15 cellular contexts compared by ENCODE assay signal in the genomic region with DNA sequence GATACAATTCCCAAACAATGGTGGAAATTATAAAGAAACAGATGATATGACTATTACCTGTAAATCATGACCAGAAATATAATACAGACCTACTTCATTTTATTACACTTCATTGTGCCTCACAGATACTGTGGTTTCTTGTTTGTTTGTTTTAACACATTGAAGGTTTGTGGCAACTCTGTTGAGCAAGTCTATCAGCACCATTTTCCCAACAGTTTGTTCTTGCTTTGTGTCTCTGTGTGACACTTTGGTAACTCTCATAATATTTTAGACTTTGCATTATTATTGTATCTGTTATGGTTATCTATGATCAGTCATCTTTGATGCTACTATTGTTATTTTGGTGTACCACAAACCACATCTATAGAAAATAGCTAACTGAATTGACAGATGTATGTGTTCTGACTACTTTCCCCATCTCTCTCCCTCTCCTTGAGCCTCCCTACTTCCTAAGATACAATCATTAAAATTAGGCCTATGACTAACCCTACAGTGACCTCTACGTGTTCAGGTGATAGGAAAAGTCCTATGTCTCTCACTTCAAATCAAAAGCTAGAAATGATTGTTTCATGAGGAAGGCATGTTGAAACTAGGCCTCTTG. TPM values are rescaled to one million over a fixed set of nuclear protein-coding genes. Genes with fewer than 3 reads are reported as not detected.
A peak's percentile ranks its signal among the peaks of the same experiment; 100 is the strongest.
DNase-seq lines count a peak whose midpoint lies in the region; ATAC-seq, FAIRE-seq and TF ChIP-seq lines count a peak whose summit lies in the region.
"Had no signal": no experiment of that assay in that cellular context is flagged by ENCODE, and none has a peak within 500 bp of the region (broad histone marks: within the 10 kb centered on the region; RNA-seq: fewer than 3 reads in every experiment).

No MANE protein-coding gene starts in this region.

- TF ChIP-seq CTCF in H9 (conservative IDR thresholded peaks at IDR 0.05), result no peak
- no peak for TF ChIP-seq CTCF in pancreas (IDR thresholded peaks at IDR 0.05)

- H4K20me1 ChIP-seq in BLaER1 (no peaks in the 10 kb centered on the region), H9 (ENCODE audit: control insufficient read depth, insufficient read depth, insufficient read length) (no peaks in the 10 kb centered on the region)

- no peak overlapping the region for H2BK12ac ChIP-seq in H9 (ENCODE audit: insufficient read length, low read depth, low read length)

- no peak overlapping the region for H2BK120ac ChIP-seq in H9 (ENCODE audit: low read depth, low read length, poor library complexity, severe bottlenecking)

- H2AFZ ChIP-seq in H9 (ENCODE audit: low read length), result no peak overlapping the region

- no peak overlapping the region for H4K5ac ChIP-seq in H9 (ENCODE audit: insufficient read length, low read depth, low read length)

- H3K36me3 Mint-ChIP-seq in T-helper 17 cell (ENCODE audit: low read depth) (no peaks in the 10 kb centered on the region), H9 (ENCODE audit: insufficient read depth in 1 of 3, low read depth in 3 of 3) (no peaks in the 10 kb centered on the region; a peak in 1 of 7 replicates)

- no peak overlapping the region for H3K4me3 Mint-ChIP-seq in T-helper 17 cell
- H3K4me3 Mint-ChIP-seq in H9, result no peak overlapping the region

- H2BK20ac ChIP-seq in H9 (ENCODE audit: low read depth, low read length, poor library complexity, severe bottlenecking), result no peak overlapping the region

- H3K4me2 ChIP-seq in BLaER1 (peak overlapping the region; percentile 13; the same call in 1 of the 2 replicates), H9 (ENCODE audit: insufficient read depth, insufficient read length, low read length) (no peak overlapping the region)

- H3K4me1 Mint-ChIP-seq in T-helper 17 cell, result peaks cover 16% of the 10 kb centered on the region
- H3K4me1 Mint-ChIP-seq in H9, result peaks cover 0 to 2% of the 10 kb centered on the region in 2 experiments; a peak in 2 of 4 replicates

- H3K14ac ChIP-seq in H9 (ENCODE audit: insufficient read depth, low read length), result no peak overlapping the region

- no peaks in the 10 kb centered on the region for H3K79me2 ChIP-seq in H9 (ENCODE audit: insufficient read depth, low read length)

- H3K9me3 Mint-ChIP-seq in H9, result no peaks in the 10 kb centered on the region

- intact Hi-C loops in pancreas (cut with DNase I), result no loop called here

- no CpG with 5 or more reads among the region's 1 CpG for WGBS in H9 (ENCODE audit: extremely low coverage, insufficient read length, low lambda C conversion rate)
- 91 to 93% methylated on average over 1 of the region's 1 CpG for WGBS in pancreas, 2 donors

- no peak overlapping the region for H2BK5ac ChIP-seq in H9 (ENCODE audit: insufficient read length, low read length)

- no peak overlapping the region for H4K8ac ChIP-seq in H9 (replicated peaks; ENCODE audit: insufficient read length, low read depth, low read length)

- H3K23me2 ChIP-seq in H9 (ENCODE audit: insufficient read length, low read depth, low read length, poor library complexity, severe bottlenecking), result no peaks in the 10 kb centered on the region

- H3T11ph ChIP-seq in H9 (ENCODE audit: low read length), result no peak overlapping the region

- H3K4me3 ChIP-seq in BLaER1 (no peak overlapping the region), pancreas (no peak overlapping the region)
- H3K4me3 ChIP-seq: ascending aorta had no signal

- no peak overlapping the region for H3K56ac ChIP-seq in H9 (ENCODE audit: insufficient read length, low read depth, low read length)

- H3K27me3 ChIP-seq in BLaER1, result no peaks in the 10 kb centered on the region
- no peaks in the 10 kb centered on the region for H3K27me3 ChIP-seq in H9 (ENCODE audit: insufficient read depth, low read length)
- H3K27me3 ChIP-seq in pancreas, result no peaks in the 10 kb centered on the region
- H3K27me3 ChIP-seq: ascending aorta had no signal

- H3K18ac ChIP-seq in H9 (ENCODE audit: insufficient read length, low read depth, low read length), result no peak overlapping the region

- no peak for DNase-seq in T-helper 17 cell
- no peak for DNase-seq in NCI-H510A (lab: John Stamatoyannopoulos, UW)
- no peak for DNase-seq in H9
- DNase-seq in pancreas, result no peak
- DNase-seq in KG1 (lab: John Stamatoyannopoulos, UW), result no peak
- DNase-seq: AML-193, IMR-90, kidney glomerular epithelial cell, NCI-H1417 treated with DMSO at 0.1 percent for 48 hours, NCI-H526 had no signal

- ATAC-seq in GM18502 (IDR thresholded peaks at IDR 0.05; ENCODE audit: poor library complexity, unreplicated experiment) (peak; percentile 60), HG02759 (IDR thresholded peaks at IDR 0.05; ENCODE audit: unreplicated experiment) (peak; percentile 59), T-helper 17 cell (peak; percentile 83), pancreas (no peak)
- ATAC-seq: sciatic nerve had no signal

- H3K23ac ChIP-seq in H9 (ENCODE audit: insufficient read length, low read depth, low read length), result no peak overlapping the region

- H3K27ac ChIP-seq in BLaER1 (no peak overlapping the region), H9 (ENCODE audit: insufficient read length, low read depth, low read length) (no peak overlapping the region), pancreas (no peak overlapping the region)

- H3K27me3 Mint-ChIP-seq in T-helper 17 cell, result no peaks in the 10 kb centered on the region
- H3K27me3 Mint-ChIP-seq in H9 (ENCODE audit: low read depth), result no peaks in the 10 kb centered on the region

- H3K79me1 ChIP-seq in H9 (ENCODE audit: insufficient read depth, low read depth, low read length, poor library complexity, severe bottlenecking), result no peaks in the 10 kb centered on the region

- H3K9ac ChIP-seq in BLaER1, result no peak overlapping the region
- no peak overlapping the region for H3K9ac ChIP-seq in H9 (ENCODE audit: extremely low read depth, insufficient read length, low read length)

- H3K9me3 ChIP-seq in BLaER1 (no peaks in the 10 kb centered on the region), T-helper 17 cell (ENCODE audit: control insufficient read depth, low read length, poor library complexity, severe bottlenecking) (no peaks in the 10 kb centered on the region), H9 (ENCODE audit: control insufficient read depth, low read depth, low read length) (no peaks in the 10 kb centered on the region), pancreas (no peaks in the 10 kb centered on the region)
- H3K9me3 ChIP-seq: ascending aorta had no signal

- H3K4me1 ChIP-seq in BLaER1, result peaks cover 8% of the 10 kb centered on the region; the same call in 1 of the 2 replicates
- no peaks in the 10 kb centered on the region for H3K4me1 ChIP-seq in H9 (ENCODE audit: insufficient read depth, low read length)
- H3K4me1 ChIP-seq in pancreas, result no peaks in the 10 kb centered on the region
- H3K4me1 ChIP-seq: ascending aorta had no signal

- H2AK5ac ChIP-seq in H9 (ENCODE audit: insufficient read length, low read length), result no peak overlapping the region

- no peak for FAIRE-seq in pancreas (lab: Jason Lieb, UNC)

- H3K27ac Mint-ChIP-seq in T-helper 17 cell (peak overlapping the region; percentile 11), H9 (no peak overlapping the region)

- H3K4ac ChIP-seq in H9 (ENCODE audit: low read depth, low read length), result no peak overlapping the region

- H4K91ac ChIP-seq in H9 (ENCODE audit: insufficient read length, low read depth, low read length), result no peak overlapping the region

- 0 out of 2 replicates have a peak, but pooled peaks cover 4% of the 10 kb centered on the region for H3K36me3 ChIP-seq in BLaER1
- H3K36me3 ChIP-seq in pancreas, result no peaks in the 10 kb centered on the region
- H3K36me3 ChIP-seq: ascending aorta had no signal

- no peak overlapping the region for H2BK15ac ChIP-seq in H9 (ENCODE audit: low read depth, low read length)

RNA-seq across cellular contexts. Expression of a gene that starts 49.1 kb away (rescaled TPM):
- total RNA-seq in T-helper 17 cell (10 to 100 TPM; 47.8 to 59.1 TPM), H9 (2021) (8.8 and 9.3 TPM in 2 replicates), pancreas (1 to 10 TPM; 4.1 to 6.9 (median 4.8) TPM)
- 1 to 10 TPM; 2.1 to 5.8 TPM for polyA plus RNA-seq in pancreas

Comparison
In these comparisons a context has a peak if more than half of its experiments do, and no peak if none do; other contexts are left out.
1. ATAC-seq: peak in GM18502 (single experiment), HG02759 (single experiment) and T-helper 17 cell (single experiment); none in pancreas (0 of 4).